ENCODE assay signal across 10 cellular contexts in the genomic region with DNA sequence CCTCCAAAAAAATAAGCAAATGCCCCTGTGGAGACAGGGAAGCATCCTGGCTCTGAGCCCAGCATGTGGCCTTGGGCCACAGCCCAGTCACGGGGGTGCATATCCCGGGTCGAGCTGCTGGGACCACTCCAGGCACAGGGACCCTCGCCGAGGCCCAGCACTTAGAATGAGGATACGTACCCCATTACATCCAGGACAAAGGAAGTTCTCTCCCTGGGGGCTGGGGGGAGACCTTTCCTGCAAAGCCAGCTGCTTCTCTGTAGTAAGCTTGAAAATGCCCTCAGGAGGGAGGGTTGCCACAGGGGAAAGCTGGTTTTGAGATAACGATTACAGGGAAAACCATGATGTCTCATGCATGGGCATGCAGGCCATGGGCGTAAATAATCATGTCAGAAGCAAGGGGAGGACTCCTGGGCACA.
DNase-seq lines count a peak whose midpoint lies in the region; ATAC-seq, FAIRE-seq and TF ChIP-seq lines count a peak whose summit lies in the region.
"Had no signal": no experiment of that assay in that cellular context is flagged by ENCODE, and none has a peak within 500 bp of the region (broad histone marks: within the 10 kb centered on the region; RNA-seq: fewer than 3 reads in every experiment).

No MANE protein-coding gene starts in this region.

- no peaks in the 10 kb centered on the region for H4K20me1 ChIP-seq in GM23338 (replicated peaks; ENCODE audit: insufficient read depth)

- no peaks in the 10 kb centered on the region for H3K36me3 Mint-ChIP-seq in GM23338 (ENCODE audit: low read depth)
- H3K36me3 Mint-ChIP-seq in CD4-positive, alpha-beta memory T cell: peaks cover 16 to 18% of the 10 kb centered on the region in 2 donors
- H3K36me3 Mint-ChIP-seq: WTC11 had no signal

- no peaks in the 10 kb centered on the region; the same call in 1 of the 2 replicates for H3K79me2 ChIP-seq in GM23338 (replicated peaks; ENCODE audit: insufficient read depth)

- ATAC-seq in GM23338 (peak; percentile 14), Right ventricle myocardium superior (ENCODE audit: poor library complexity) (peak; percentile 32), psoas muscle (no peak)
- ATAC-seq: WTC11 had no signal

- H3K27ac Mint-ChIP-seq in GM23338: no peak overlapping the region
- H3K27ac Mint-ChIP-seq in CD4-positive, alpha-beta memory T cell: no peak overlapping the region

- no peaks in the 10 kb centered on the region for H3K36me3 ChIP-seq in GM23338 (ENCODE audit: insufficient read depth)
- peaks cover 0 to 13% of the 10 kb centered on the region in 2 donors for H3K36me3 ChIP-seq in psoas muscle (ENCODE audit: insufficient read depth in 1 of 2, low read depth in 1 of 2)
- H3K36me3 ChIP-seq in CD4-positive, alpha-beta memory T cell (ENCODE audit: insufficient read depth, low read length): peaks cover 4% of the 10 kb centered on the region

- TF ChIP-seq CTCF in GM23338 (conservative IDR thresholded peaks at IDR 0.05; ENCODE audit: low read depth in 2 of 2): no peak
- no peak for TF ChIP-seq CTCF in psoas muscle (IDR thresholded peaks at IDR 0.05)

- H3K27ac ChIP-seq in GM23338 (ENCODE audit: low read depth): no peak overlapping the region
- H3K27ac ChIP-seq in psoas muscle: peak overlapping the region; percentile 48
- H3K27ac ChIP-seq in CD4-positive, alpha-beta memory T cell (ENCODE audit: low read depth, low read length): no peak overlapping the region

- FAIRE-seq in urothelium cell line (lab: Jason Lieb, UNC): no peak

- WGBS in psoas muscle, 3 donors: 23 to 31% (median 31%) methylated on average over 8 of the region's 8 CpGs

- H3K4me2 ChIP-seq in GM23338: no peak overlapping the region

- H3K4me1 Mint-ChIP-seq in GM23338: peaks cover 31% of the 10 kb centered on the region
- H3K4me1 Mint-ChIP-seq in CD4-positive, alpha-beta memory T cell: peaks cover 5 to 17% (median 13%) of the 10 kb centered on the region in 4 donors

- no peak overlapping the region for H3K4me3 ChIP-seq in GM23338
- H3K4me3 ChIP-seq in psoas muscle: no peak overlapping the region
- H3K4me3 ChIP-seq in CD4-positive, alpha-beta memory T cell (ENCODE audit: low read length in 2 of 2): no peak overlapping the region

- H3K9me3 ChIP-seq in psoas muscle: no peaks in the 10 kb centered on the region
- no peaks in the 10 kb centered on the region for H3K9me3 ChIP-seq in CD4-positive, alpha-beta memory T cell (ENCODE audit: control insufficient read depth in 1 of 2, low read length in 2 of 2)

- CTCF ChIA-PET in CD4-positive, alpha-beta memory T cell (lab: Charles Lee; ENCODE audit: partially characterized antibody): no interaction called here

- no peaks in the 10 kb centered on the region for H3F3A ChIP-seq in GM23338 (replicated peaks; ENCODE audit: low read depth)

- H3K9me2 ChIP-seq in GM23338 (ENCODE audit: insufficient read depth): no peaks in the 10 kb centered on the region

- DNase-seq in GM23338 (ENCODE audit: low spot score) (no peak), RPMI7951 (ENCODE audit: low read depth) (peak; percentile 35), Right ventricle myocardium superior (peak; percentile 60), psoas muscle (no peak), mucosa of gallbladder (ENCODE audit: low spot score) (no peak), urothelium cell line (ENCODE audit: low spot score) (no peak)
- DNase-seq in activated CD4-positive, alpha-beta T cell treated with anti-CD3 and anti-CD28 coated beads, Interleukin-2, amount 50 U/mL, for 1 hour: no peak
- no peak for DNase-seq in CD4-positive, alpha-beta memory T cell
- DNase-seq: NCI-H2029 had no signal

- H2AFZ ChIP-seq in GM23338: no peak overlapping the region

- POLR2A ChIA-PET in CD4-positive, alpha-beta memory T cell (lab: Charles Lee; ENCODE audit: partially characterized antibody): no interaction called here

- H3K4me3 Mint-ChIP-seq in GM23338: no peak overlapping the region
- no peak overlapping the region for H3K4me3 Mint-ChIP-seq in CD4-positive, alpha-beta memory T cell
- H3K4me3 Mint-ChIP-seq: WTC11 had no signal

- H3K4me1 ChIP-seq in GM23338 (ENCODE audit: insufficient read depth) (peaks cover 5% of the 10 kb centered on the region; the same call in 1 of the 2 replicates), psoas muscle (peaks cover 40% of the 10 kb centered on the region)
- no peaks in the 10 kb centered on the region for H3K4me1 ChIP-seq in CD4-positive, alpha-beta memory T cell (ENCODE audit: insufficient read depth, low read length)

- H3K27me3 ChIP-seq in GM23338 (ENCODE audit: insufficient read depth) (no peaks in the 10 kb centered on the region), psoas muscle (ENCODE audit: insufficient read depth in 3 of 3, low read length in 2 of 3) (no peaks in the 10 kb centered on the region)
- H3K27me3 ChIP-seq in CD4-positive, alpha-beta memory T cell (ENCODE audit: insufficient read depth, low read length): no peaks in the 10 kb centered on the region

- intact Hi-C loops in Right ventricle myocardium superior (cut with DNase I) (no loop called here), psoas muscle (cut with DNase I) (no loop called here)
- intact Hi-C loops in CD4-positive, alpha-beta memory T cell (cut with micrococcal nuclease): no loop called here

- H3K9me3 Mint-ChIP-seq in GM23338: no peaks in the 10 kb centered on the region
- H3K9me3 Mint-ChIP-seq in CD4-positive, alpha-beta memory T cell: peaks cover 0 to 1% (median 0%) of the 10 kb centered on the region in 8 donors
- H3K9me3 Mint-ChIP-seq: WTC11 had no signal

- peaks cover 7% of the 10 kb centered on the region for H3K27me3 Mint-ChIP-seq in GM23338 (ENCODE audit: insufficient read depth, low read depth, poor library complexity)
- H3K27me3 Mint-ChIP-seq in CD4-positive, alpha-beta memory T cell: no peaks in the 10 kb centered on the region

TF ChIP-seq in GM23338, 12 proteins besides CTCF, POLR2A, EP300 and RAD21 (continues in another document):
- TF ChIP-seq POLR2AphosphoS5 (IDR thresholded peaks at IDR 0.05; ENCODE audit: low read depth) (no peak), ZNF114 (CRISPR knock-in tag; IDR thresholded peaks at IDR 0.05) (no peak), ZNF331 (CRISPR knock-in tag; IDR thresholded peaks at IDR 0.05; ENCODE audit: low read depth) (no peak), STAT1 (IDR thresholded peaks at IDR 0.05; ENCODE audit: unreplicated experiment) (no peak), CREB1 (CRISPR knock-in tag; IDR thresholded peaks at IDR 0.05; ENCODE audit: low read depth) (no peak), EZH2phosphoT487 (IDR thresholded peaks at IDR 0.05; ENCODE audit: unreplicated experiment) (no peak), NANOG (IDR thresholded peaks at IDR 0.05; ENCODE audit: borderline replicate concordance) (no peak)
- TF ChIP-seq, protein P1, sequence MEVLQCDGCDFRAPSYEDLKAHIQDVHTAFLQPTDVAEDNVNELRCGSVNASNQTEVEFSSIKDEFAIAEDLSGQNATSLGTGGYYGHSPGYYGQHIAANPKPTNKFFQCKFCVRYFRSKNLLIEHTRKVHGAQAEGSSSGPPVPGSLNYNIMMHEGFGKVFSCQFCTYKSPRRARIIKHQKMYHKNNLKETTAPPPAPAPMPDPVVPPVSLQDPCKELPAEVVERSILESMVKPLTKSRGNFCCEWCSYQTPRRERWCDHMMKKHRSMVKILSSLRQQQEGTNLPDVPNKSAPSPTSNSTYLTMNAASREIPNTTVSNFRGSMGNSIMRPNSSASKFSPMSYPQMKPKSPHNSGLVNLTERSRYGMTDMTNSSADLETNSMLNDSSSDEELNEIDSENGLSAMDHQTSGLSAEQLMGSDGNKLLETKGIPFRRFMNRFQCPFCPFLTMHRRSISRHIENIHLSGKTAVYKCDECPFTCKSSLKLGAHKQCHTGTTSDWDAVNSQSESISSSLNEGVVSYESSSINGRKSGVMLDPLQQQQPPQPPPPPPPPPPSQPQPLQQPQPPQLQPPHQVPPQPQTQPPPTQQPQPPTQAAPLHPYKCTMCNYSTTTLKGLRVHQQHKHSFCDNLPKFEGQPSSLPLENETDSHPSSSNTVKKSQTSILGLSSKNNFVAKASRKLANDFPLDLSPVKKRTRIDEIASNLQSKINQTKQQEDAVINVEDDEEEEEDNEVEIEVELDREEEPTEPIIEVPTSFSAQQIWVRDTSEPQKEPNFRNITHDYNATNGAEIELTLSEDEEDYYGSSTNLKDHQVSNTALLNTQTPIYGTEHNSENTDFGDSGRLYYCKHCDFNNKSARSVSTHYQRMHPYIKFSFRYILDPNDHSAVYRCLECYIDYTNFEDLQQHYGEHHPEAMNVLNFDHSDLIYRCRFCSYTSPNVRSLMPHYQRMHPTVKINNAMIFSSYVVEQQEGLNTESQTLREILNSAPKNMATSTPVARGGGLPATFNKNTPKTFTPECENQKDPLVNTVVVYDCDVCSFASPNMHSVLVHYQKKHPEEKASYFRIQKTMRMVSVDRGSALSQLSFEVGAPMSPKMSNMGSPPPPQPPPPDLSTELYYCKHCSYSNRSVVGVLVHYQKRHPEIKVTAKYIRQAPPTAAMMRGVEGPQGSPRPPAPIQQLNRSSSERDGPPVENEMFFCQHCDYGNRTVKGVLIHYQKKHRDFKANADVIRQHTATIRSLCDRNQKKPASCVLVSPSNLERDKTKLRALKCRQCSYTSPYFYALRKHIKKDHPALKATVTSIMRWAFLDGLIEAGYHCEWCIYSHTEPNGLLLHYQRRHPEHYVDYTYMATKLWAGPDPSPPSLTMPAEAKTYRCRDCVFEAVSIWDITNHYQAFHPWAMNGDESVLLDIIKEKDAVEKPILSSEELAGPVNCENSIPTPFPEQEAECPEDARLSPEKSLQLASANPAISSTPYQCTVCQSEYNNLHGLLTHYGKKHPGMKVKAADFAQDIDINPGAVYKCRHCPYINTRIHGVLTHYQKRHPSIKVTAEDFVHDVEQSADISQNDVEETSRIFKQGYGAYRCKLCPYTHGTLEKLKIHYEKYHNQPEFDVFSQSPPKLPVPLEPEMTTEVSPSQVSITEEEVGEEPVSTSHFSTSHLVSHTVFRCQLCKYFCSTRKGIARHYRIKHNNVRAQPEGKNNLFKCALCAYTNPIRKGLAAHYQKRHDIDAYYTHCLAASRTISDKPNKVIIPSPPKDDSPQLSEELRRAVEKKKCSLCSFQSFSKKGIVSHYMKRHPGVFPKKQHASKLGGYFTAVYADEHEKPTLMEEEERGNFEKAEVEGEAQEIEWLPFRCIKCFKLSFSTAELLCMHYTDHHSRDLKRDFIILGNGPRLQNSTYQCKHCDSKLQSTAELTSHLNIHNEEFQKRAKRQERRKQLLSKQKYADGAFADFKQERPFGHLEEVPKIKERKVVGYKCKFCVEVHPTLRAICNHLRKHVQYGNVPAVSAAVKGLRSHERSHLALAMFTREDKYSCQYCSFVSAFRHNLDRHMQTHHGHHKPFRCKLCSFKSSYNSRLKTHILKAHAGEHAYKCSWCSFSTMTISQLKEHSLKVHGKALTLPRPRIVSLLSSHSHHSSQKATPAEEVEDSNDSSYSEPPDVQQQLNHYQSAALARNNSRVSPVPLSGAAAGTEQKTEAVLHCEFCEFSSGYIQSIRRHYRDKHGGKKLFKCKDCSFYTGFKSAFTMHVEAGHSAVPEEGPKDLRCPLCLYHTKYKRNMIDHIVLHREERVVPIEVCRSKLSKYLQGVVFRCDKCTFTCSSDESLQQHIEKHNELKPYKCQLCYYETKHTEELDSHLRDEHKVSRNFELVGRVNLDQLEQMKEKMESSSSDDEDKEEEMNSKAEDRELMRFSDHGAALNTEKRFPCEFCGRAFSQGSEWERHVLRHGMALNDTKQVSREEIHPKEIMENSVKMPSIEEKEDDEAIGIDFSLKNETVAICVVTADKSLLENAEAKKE (CRISPR knock-in tag; IDR thresholded peaks at IDR 0.05): no peak

Comparison
In these comparisons a context has a peak if more than half of its experiments do, and no peak if none do; other contexts are left out.
1. ATAC-seq: peak in GM23338 (single experiment) and Right ventricle myocardium superior (single experiment); none in psoas muscle (0 of 4).
2. DNase-seq: peak in RPMI7951 (single experiment) and Right ventricle myocardium superior (single experiment); none in GM23338 (single experiment), psoas muscle (0 of 2), activated CD4-positive, alpha-beta T cell treated with anti-CD3 and anti-CD28 coated beads, Interleukin-2, amount 50 U/mL, for 1 hour (single experiment), CD4-positive, alpha-beta memory T cell (0 of 5), mucosa of gallbladder (single experiment) and urothelium cell line (single experiment).